11 cellular contexts compared by ENCODE assay signal in the genomic region with DNA sequence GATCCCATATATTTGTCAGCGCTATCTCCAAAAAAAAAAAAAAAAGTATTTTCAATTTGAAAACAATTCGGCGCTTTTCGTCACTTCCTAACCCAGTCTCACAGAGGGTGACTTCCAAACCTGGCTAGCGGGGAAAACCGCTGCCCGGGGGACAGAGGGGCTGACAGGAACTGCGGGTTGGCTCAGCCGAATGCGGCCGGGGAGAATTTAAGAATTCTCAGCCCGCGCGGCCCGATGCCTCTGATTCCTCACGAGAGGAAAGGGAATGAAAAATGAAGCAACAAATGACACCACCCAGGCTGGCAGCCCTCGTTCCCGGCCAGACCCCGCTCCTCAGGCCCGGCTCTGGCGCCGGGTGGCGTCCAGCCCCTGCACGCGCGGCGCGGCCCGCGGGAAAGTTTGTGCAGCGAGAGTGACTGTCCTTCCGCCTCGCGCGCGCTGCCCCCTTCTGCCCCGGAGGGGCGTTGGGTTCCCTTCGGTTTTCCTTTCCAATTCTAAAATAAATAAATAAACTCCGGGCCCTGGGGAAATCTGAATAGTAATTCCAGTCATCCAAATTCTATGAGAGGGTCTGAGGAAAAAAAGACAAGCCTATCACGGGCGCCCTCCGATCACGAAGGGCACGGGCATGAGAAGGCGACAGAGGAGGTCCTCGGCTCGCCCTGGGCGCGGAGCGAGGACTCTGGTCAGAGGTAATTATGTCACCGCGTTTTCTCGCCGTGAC. TPM values are rescaled to one million over a fixed set of nuclear protein-coding genes. Genes with fewer than 3 reads are reported as not detected.
DNase-seq lines count a peak whose midpoint lies in the region; ATAC-seq, FAIRE-seq and TF ChIP-seq lines count a peak whose summit lies in the region.
"Had no signal": no experiment of that assay in that cellular context is flagged by ENCODE, and none has a peak within 500 bp of the region (broad histone marks: within the 10 kb centered on the region; RNA-seq: fewer than 3 reads in every experiment).

No MANE protein-coding gene starts in this region.

- no peak overlapping the region for H2AK5ac ChIP-seq in mesenchymal stem cell (ENCODE audit: low read length, severe bottlenecking)

- peaks cover 25% of the 10 kb centered on the region for H3K4me1 Mint-ChIP-seq in activated naive CD8-positive, alpha-beta T cell treated with anti-CD3 and anti-CD28 coated beads, Interleukin-2, amount 10 ng/mL, durations not matched to agents 7 days and 5 days

- no peak overlapping the region for H3K23ac ChIP-seq in mesenchymal stem cell (ENCODE audit: low read length in 2 of 2)

- no peak overlapping the region for H3K4ac ChIP-seq in mesenchymal stem cell (ENCODE audit: low read depth in 1 of 2, low read length in 2 of 2)

- H2BK120ac ChIP-seq in mesenchymal stem cell (ENCODE audit: low read depth, low read length) = no peak overlapping the region

- WGBS in A549 (ENCODE audit: missing lambda C conversion rate) = 58% methylated on average over 55 of the region's 55 CpGs
- 3% methylated on average over 38 of the region's 55 CpGs for whole genome bisulfite sequencing in mesenchymal stem cell

- no peak overlapping the region for H3K14ac ChIP-seq in mesenchymal stem cell (ENCODE audit: low read length in 2 of 2)

- peaks cover 79% of the 10 kb centered on the region for H3K27me3 Mint-ChIP-seq in activated naive CD8-positive, alpha-beta T cell treated with anti-CD3 and anti-CD28 coated beads, Interleukin-2, amount 10 ng/mL, durations not matched to agents 7 days and 5 days

- DNase-seq in A549 (ENCODE audit: low read depth in 1 of 2, low spot score in 1 of 2) (no peak), GM13977 (ENCODE audit: low spot score) (peak; percentile 38), mesenchymal stem cell (no peak), NCI-H2227 (lab: John Stamatoyannopoulos, UW; ENCODE audit: unreplicated experiment) (no peak), NCI-H345 treated with DMSO at 0.1 percent for 48 hours (lab: John Stamatoyannopoulos, UW; ENCODE audit: unreplicated experiment) (no peak), NCI-H2196 treated with DMSO at 0.1 percent for 48 hours (lab: John Stamatoyannopoulos, UW; ENCODE audit: unreplicated experiment) (no peak)
- DNase-seq in activated naive CD8-positive, alpha-beta T cell treated with anti-CD3 and anti-CD28 coated beads, Interleukin-2, amount 10 ng/mL, durations not matched to agents 7 days and 5 days = no peak
- no peak for DNase-seq in stimulated activated CD4-positive, alpha-beta T cell treated with anti-CD3 and anti-CD28 coated beads, Interleukin-4, amount 100 ng/mL, for 1 hour
- DNase-seq: NCI-H2171 treated with DMSO at 0.1 percent for 48 hours; stimulated activated CD4-positive, alpha-beta T cell treated with anti-CD3 and anti-CD28 coated beads, Interleukin-4, amount 100 ng/mL, for 4 hours had no signal

- no peak for TF ChIP-seq EP300 in A549 (IDR thresholded peaks at IDR 0.05)

- peak overlapping the region; percentile 58 for H3K4me3 Mint-ChIP-seq in activated naive CD8-positive, alpha-beta T cell treated with anti-CD3 and anti-CD28 coated beads, Interleukin-2, amount 10 ng/mL, durations not matched to agents 7 days and 5 days

- H3K79me1 ChIP-seq in mesenchymal stem cell (replicated peaks; ENCODE audit: low read length, poor library complexity, severe bottlenecking) = no peaks in the 10 kb centered on the region

- CTCF ChIA-PET in A549 (lab: Yijun Ruan, JAX) = interaction anchor here (0.7 to 0.8 kb wide), 2 partner anchors 139 to 154 kb away, joined by 3 read pairs; no protein-coding TSS in a partner anchor

- in situ Hi-C loops in GM13977 (cut with MboI; ENCODE audit: low pct_unique_long_range_greater_than_20kb, low sequenced_read_pairs, unreplicated experiment) = loop anchor here (25.0 kb wide), 1 partner anchor 621 kb away; the partner anchor contains the start of gene WT1

- H3K4me2 ChIP-seq in A549 (peak overlapping the region; percentile 75), mesenchymal stem cell (ENCODE audit: low read length, poor library complexity, severe bottlenecking) (peak overlapping the region; percentile 59)

- H3K9ac ChIP-seq in mesenchymal stem cell (ENCODE audit: low read length) = no peak overlapping the region

- H3K18ac ChIP-seq in mesenchymal stem cell (ENCODE audit: low read depth in 1 of 2, low read length in 2 of 2) = no peak overlapping the region

- H3K4me1 ChIP-seq in A549 (no peaks in the 10 kb centered on the region), mesenchymal stem cell (ENCODE audit: control insufficient read depth, insufficient read depth, low read depth, low read length) (peaks cover 65% of the 10 kb centered on the region)

- no peak overlapping the region for H4K8ac ChIP-seq in mesenchymal stem cell (ENCODE audit: low read length)

- no peaks in the 10 kb centered on the region for H3K9me3 ChIP-seq in A549
- H3K9me3 ChIP-seq in mesenchymal stem cell (ENCODE audit: control insufficient read depth, low read length) = no peaks in the 10 kb centered on the region

- H3K9me3 Mint-ChIP-seq in activated naive CD8-positive, alpha-beta T cell treated with anti-CD3 and anti-CD28 coated beads, Interleukin-2, amount 10 ng/mL, durations not matched to agents 7 days and 5 days = no peaks in the 10 kb centered on the region

- H4K91ac ChIP-seq in mesenchymal stem cell (ENCODE audit: low read length) = no peak overlapping the region

- no peak overlapping the region for H2BK15ac ChIP-seq in mesenchymal stem cell (ENCODE audit: low read depth, poor library complexity, severe bottlenecking)

- H3K36me3 ChIP-seq in mesenchymal stem cell (ENCODE audit: control insufficient read depth in 1 of 2, insufficient read depth in 2 of 2, low read depth in 1 of 2, low read length in 2 of 2) = peaks cover 0 to 8% of the 10 kb centered on the region in 2 experiments

- peak overlapping the region; percentile 38 for H3K4me3 ChIP-seq in A549
- peak overlapping the region in 1 of 2 experiments; percentile 47 for H3K4me3 ChIP-seq in mesenchymal stem cell (ENCODE audit: insufficient read depth in 1 of 2, low read depth in 1 of 2, low read length in 2 of 2)

- POLR2A ChIA-PET in A549 (lab: Yijun Ruan, JAX) = no interaction called here
- POLR2A ChIA-PET in activated naive CD8-positive, alpha-beta T cell treated with anti-CD3 and anti-CD28 coated beads, Interleukin-2, amount 10 ng/mL, durations not matched to agents 7 days and 5 days (lab: Charles Lee) = no interaction called here

- peak in 1 of 2 experiments; percentile 8; a peak in 1 of 6 replicates for ATAC-seq in A549
- ATAC-seq in activated naive CD8-positive, alpha-beta T cell treated with anti-CD3 and anti-CD28 coated beads, Interleukin-2, amount 10 ng/mL, durations not matched to agents 7 days and 5 days (ENCODE audit: low read depth) = no peak

- no peak for TF ChIP-seq POLR2A in A549 (IDR thresholded peaks at IDR 0.05; ENCODE audit: low read length)

- H3K27ac ChIP-seq in A549 = 0 out of 6 replicates have a peak overlapping the region, but pooled peaks of 1 of the 2 experiments have one; percentile 2
- H3K27ac ChIP-seq in mesenchymal stem cell (ENCODE audit: low read length, poor library complexity, severe bottlenecking) = no peak overlapping the region

- peaks cover 97 to 100% of the 10 kb centered on the region in 2 experiments for H3K27me3 ChIP-seq in mesenchymal stem cell (ENCODE audit: control insufficient read depth in 1 of 2, insufficient read depth in 1 of 2, low read length in 2 of 2)

- H2AFZ ChIP-seq in mesenchymal stem cell (ENCODE audit: low read depth, low read length) = no peak overlapping the region

- peak overlapping the region; percentile 58 for H3K27ac Mint-ChIP-seq in activated naive CD8-positive, alpha-beta T cell treated with anti-CD3 and anti-CD28 coated beads, Interleukin-2, amount 10 ng/mL, durations not matched to agents 7 days and 5 days

- H2BK5ac ChIP-seq in mesenchymal stem cell (ENCODE audit: low read depth, low read length, poor library complexity, severe bottlenecking) = no peak overlapping the region

- TF ChIP-seq RAD21 in A549 (conservative IDR thresholded peaks at IDR 0.05 in 1 of 2, IDR thresholded peaks at IDR 0.05 in 1 of 2) = no peak

- no peak overlapping the region for H2BK12ac ChIP-seq in mesenchymal stem cell (ENCODE audit: low read length in 2 of 2)

- no peak for FAIRE-seq in A549 (lab: Jason Lieb, UNC)

- peaks cover 5% of the 10 kb centered on the region for H3K36me3 Mint-ChIP-seq in activated naive CD8-positive, alpha-beta T cell treated with anti-CD3 and anti-CD28 coated beads, Interleukin-2, amount 10 ng/mL, durations not matched to agents 7 days and 5 days

- TF ChIP-seq CTCF in A549 (IDR thresholded peaks at IDR 0.05) (no peak), GM13977 (IDR thresholded peaks at IDR 0.05; ENCODE audit: extremely low read depth, insufficient read depth, missing control alignments) (no peak)

TF ChIP-seq in A549, 52 proteins besides CTCF, POLR2A, EP300 and RAD21 (continues in another document):
- TF ChIP-seq HEYL (CRISPR knock-in tag; IDR thresholded peaks at IDR 0.05) (no peak), NFE2L2 (conservative IDR thresholded peaks at IDR 0.05; ENCODE audit: low read length) (no peak), BCL3 (IDR thresholded peaks at IDR 0.05) (no peak)
- TF ChIP-seq, protein P1, sequence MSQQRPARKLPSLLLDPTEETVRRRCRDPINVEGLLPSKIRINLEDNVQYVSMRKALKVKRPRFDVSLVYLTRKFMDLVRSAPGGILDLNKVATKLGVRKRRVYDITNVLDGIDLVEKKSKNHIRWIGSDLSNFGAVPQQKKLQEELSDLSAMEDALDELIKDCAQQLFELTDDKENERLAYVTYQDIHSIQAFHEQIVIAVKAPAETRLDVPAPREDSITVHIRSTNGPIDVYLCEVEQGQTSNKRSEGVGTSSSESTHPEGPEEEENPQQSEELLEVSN (IDR thresholded peaks at IDR 0.05; ENCODE audit: borderline replicate concordance, low read depth) = peak; percentile 27; the same call in 1 of the 2 replicates

RNA-seq across cellular contexts. Expression of gene PAX6, which starts 4.8 kb away (rescaled TPM):
- polyA plus RNA-seq in A549 (2011; rRNA removed) = 1.9 and 2.0 TPM in 2 replicates
- polyA plus RNA-seq in A549 (2012; cell fraction: cytosol; rRNA removed) = 1.1 and 1.2 TPM in 2 replicates
- 2.5 and 4.9 TPM in 2 replicates for polyA plus RNA-seq in A549 (2012; cell fraction: nucleus; rRNA removed)
- polyA plus RNA-seq in A549 (2017; fragmentation: RNase III; extraction: RNeasy Plus Mini Kit Qiagen cat#74134 plus additional on column Dnase treatment) = 0.94 to 2.5 TPM (median 1.8 TPM) in 3 replicates
- 2.2 and 3.6 TPM in 2 replicates for polyA minus RNA-seq in A549 (2011; rRNA and poly(A)+ RNA removed)
- total RNA-seq in activated naive CD8-positive, alpha-beta T cell treated with anti-CD3 and anti-CD28 coated beads, Interleukin-2, amount 10 ng/mL, durations not matched to agents 7 days and 5 days = not detected
- polyA plus RNA-seq in mesenchymal stem cell (2013, experiment 1 of 2) = not detected
- polyA plus RNA-seq in mesenchymal stem cell (2013, experiment 2 of 2) = not detected
- total RNA-seq: glomerular endothelial cell had no signal
